Comparison of ENCODE assay signal across 12 cellular contexts in the genomic region with DNA sequence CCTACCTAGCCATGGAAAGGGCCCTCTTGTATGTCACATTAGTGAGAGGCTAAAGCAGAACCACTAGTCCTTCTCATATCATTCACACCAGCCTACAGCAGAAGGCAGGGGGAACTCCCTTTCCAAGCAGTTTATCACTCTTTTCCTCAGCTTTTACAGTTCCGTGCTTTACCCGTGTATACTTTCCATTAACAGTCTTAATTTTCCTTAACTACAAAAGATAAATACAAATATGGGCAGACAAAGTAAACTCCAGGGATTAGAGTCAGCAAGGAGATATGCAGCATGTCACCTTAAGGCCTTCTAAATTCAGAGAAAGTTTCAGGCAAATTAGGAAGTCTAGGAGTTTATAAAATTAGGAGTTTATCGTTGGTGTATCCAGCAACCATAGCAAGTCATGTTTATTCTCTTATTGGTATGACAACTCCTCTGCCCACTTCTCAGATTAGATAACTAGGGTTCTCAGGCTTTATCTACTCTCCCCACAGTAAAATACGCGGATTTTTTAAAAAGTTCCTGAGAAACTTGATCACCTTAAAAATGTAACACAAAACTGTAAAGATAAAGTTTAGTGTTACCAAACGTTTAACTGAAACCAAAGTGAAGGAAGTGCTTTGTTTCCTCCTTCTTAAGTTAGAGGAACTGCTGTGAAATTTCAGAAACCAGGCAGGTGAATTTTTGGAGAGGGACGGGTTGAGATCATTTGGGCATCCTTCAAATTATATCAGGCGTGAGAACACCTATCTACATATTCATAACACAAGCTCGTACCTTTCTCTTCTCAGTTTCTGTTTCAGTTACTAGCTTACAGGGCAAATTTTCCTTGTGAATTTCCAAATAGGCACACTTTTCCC. TPM values are rescaled to one million over a fixed set of nuclear protein-coding genes. Genes with fewer than 3 reads are reported as not detected.
DNase-seq lines count a peak whose midpoint lies in the region; ATAC-seq and TF ChIP-seq lines count a peak whose summit lies in the region.
"Had no signal": no experiment of that assay in that cellular context is flagged by ENCODE, and none has a peak within 500 bp of the region (broad histone marks: within the 10 kb centered on the region; RNA-seq: fewer than 3 reads in every experiment).

No MANE protein-coding gene starts in this region.

- no peaks in the 10 kb centered on the region for H3K9me3 ChIP-seq in duodenal mucosa (ENCODE audit: control insufficient read depth in 1 of 2, low read length in 2 of 2)
- H3K9me3 ChIP-seq: gastroesophageal sphincter, SJSA1 had no signal

- peak overlapping the region; percentile 47 for H3K4me2 ChIP-seq in KMS-11

- H3K9ac ChIP-seq in KMS-11 = no peak overlapping the region
- peak overlapping the region; percentile 22 to 33 for H3K9ac ChIP-seq in duodenal mucosa (ENCODE audit: low read depth in 1 of 2, low read length in 2 of 2)

- H3K27ac Mint-ChIP-seq in stimulated activated naive B cell treated with anti-CD40 and anti-IgM and Interleukin-4, amounts not matched to agents 10 μg/mL and 1 μg/mL and 100 μg/mL, for 72 hours = peak overlapping the region; percentile 14
- no peak overlapping the region for H3K27ac Mint-ChIP-seq in chondrocyte (ENCODE audit: unreplicated experiment)

- no peak for ATAC-seq in stimulated activated naive B cell treated with anti-CD40 and anti-IgM and Interleukin-4, amounts not matched to agents 10 μg/mL and 1 μg/mL and 100 μg/mL, for 72 hours (replicated peaks)
- ATAC-seq in HG02938 (IDR thresholded peaks at IDR 0.05; ENCODE audit: unreplicated experiment) = no peak

- DNase-seq in NCI-H345 (lab: John Stamatoyannopoulos, UW) (peak; percentile 44), NCI-H345 treated with DMSO at 0.1 percent for 48 hours (lab: John Stamatoyannopoulos, UW; ENCODE audit: unreplicated experiment) (no peak), chondrocyte (ENCODE audit: low spot score) (no peak), NCI-H774 (lab: John Stamatoyannopoulos, UW) (no peak)
- DNase-seq in stimulated activated naive B cell treated with anti-CD40 and anti-IgM and Interleukin-4, amounts not matched to agents 10 μg/mL and 1 μg/mL and 100 μg/mL, for 72 hours = no peak
- DNase-seq: GF-D8, NCI-H1694 treated with DMSO at 0.1 percent for 48 hours had no signal

- H3K27me3 ChIP-seq in KMS-11 (ENCODE audit: insufficient read depth, low read depth) (no peaks in the 10 kb centered on the region), duodenal mucosa (ENCODE audit: control insufficient read depth in 1 of 2, insufficient read depth in 2 of 2, low read length in 2 of 2) (no peaks in the 10 kb centered on the region)
- H3K27me3 ChIP-seq: gastroesophageal sphincter, SJSA1 had no signal

- H3K9me3 Mint-ChIP-seq in stimulated activated naive B cell treated with anti-CD40 and anti-IgM and Interleukin-4, amounts not matched to agents 10 μg/mL and 1 μg/mL and 100 μg/mL, for 72 hours = no peaks in the 10 kb centered on the region
- H3K9me3 Mint-ChIP-seq in chondrocyte (ENCODE audit: low read depth) = no peaks in the 10 kb centered on the region

- no peak overlapping the region for H3K4me3 Mint-ChIP-seq in stimulated activated naive B cell treated with anti-CD40 and anti-IgM and Interleukin-4, amounts not matched to agents 10 μg/mL and 1 μg/mL and 100 μg/mL, for 72 hours
- H3K4me3 Mint-ChIP-seq in chondrocyte (ENCODE audit: unreplicated experiment) = no peak overlapping the region

- peaks cover 6 to 10% of the 10 kb centered on the region in 2 donors for H3K4me1 Mint-ChIP-seq in stimulated activated naive B cell treated with anti-CD40 and anti-IgM and Interleukin-4, amounts not matched to agents 10 μg/mL and 1 μg/mL and 100 μg/mL, for 72 hours
- H3K4me1 Mint-ChIP-seq in chondrocyte (ENCODE audit: low read depth) = peaks cover 2% of the 10 kb centered on the region

- H3K27ac ChIP-seq in KMS-11 (no peak overlapping the region), duodenal mucosa (ENCODE audit: low read depth, low read length) (no peak overlapping the region)
- H3K27ac ChIP-seq: gastroesophageal sphincter, SJSA1 had no signal

- no peaks in the 10 kb centered on the region for H3K79me2 ChIP-seq in KMS-11 (ENCODE audit: insufficient read depth, low read depth)

- H3K36me3 Mint-ChIP-seq in stimulated activated naive B cell treated with anti-CD40 and anti-IgM and Interleukin-4, amounts not matched to agents 10 μg/mL and 1 μg/mL and 100 μg/mL, for 72 hours = peaks cover 0 to 2% of the 10 kb centered on the region in 2 donors
- no peaks in the 10 kb centered on the region for H3K36me3 Mint-ChIP-seq in chondrocyte (ENCODE audit: low read depth)

- TF ChIP-seq CTCF in KMS-11 (conservative IDR thresholded peaks at IDR 0.05; ENCODE audit: low read depth, low read length) (no peak), chondrocyte (IDR thresholded peaks at IDR 0.05) (no peak)

- H3K4me3 ChIP-seq in KMS-11 (IDR thresholded peaks at IDR 0.05; ENCODE audit: insufficient read depth, low read depth, low read length) (no peak overlapping the region), duodenal mucosa (ENCODE audit: low read depth in 1 of 2, low read length in 2 of 2) (peak overlapping the region; percentile 31 to 50)
- H3K4me3 ChIP-seq: gastroesophageal sphincter, SJSA1 had no signal

- peaks cover 0 to 10% of the 10 kb centered on the region in 2 donors for H3K27me3 Mint-ChIP-seq in stimulated activated naive B cell treated with anti-CD40 and anti-IgM and Interleukin-4, amounts not matched to agents 10 μg/mL and 1 μg/mL and 100 μg/mL, for 72 hours
- peaks cover 23% of the 10 kb centered on the region for H3K27me3 Mint-ChIP-seq in chondrocyte (ENCODE audit: low read depth)

- no peaks in the 10 kb centered on the region for H3K36me3 ChIP-seq in KMS-11 (ENCODE audit: insufficient read depth)
- no peaks in the 10 kb centered on the region for H3K36me3 ChIP-seq in duodenal mucosa (ENCODE audit: control insufficient read depth in 1 of 2, insufficient read depth in 2 of 2, low read length in 2 of 2)
- H3K36me3 ChIP-seq: gastroesophageal sphincter, SJSA1 had no signal

- H3K4me1 ChIP-seq in KMS-11 (ENCODE audit: low read depth, poor library complexity, severe bottlenecking) (peaks cover 18% of the 10 kb centered on the region), duodenal mucosa (ENCODE audit: control insufficient read depth in 1 of 2, insufficient read depth in 2 of 2, low read length in 2 of 2) (peaks cover 20 to 31% of the 10 kb centered on the region in 2 donors)
- H3K4me1 ChIP-seq: gastroesophageal sphincter, SJSA1 had no signal

- H4K20me1 ChIP-seq in KMS-11 (ENCODE audit: insufficient read depth) = no peaks in the 10 kb centered on the region

- H2AFZ ChIP-seq in KMS-11 (ENCODE audit: low read depth) = 0 out of 2 replicates have a peak overlapping the region, but pooled peaks have one; percentile 0

RNA-seq across cellular contexts. Expression of gene SLC19A2, which starts 42.7 kb away (rescaled TPM):
- 3.8 to 5.8 TPM (median 4.9 TPM) in 3 replicates for total RNA-seq in chondrocyte

RNA-seq across cellular contexts. Expression of gene F5, which starts 57.8 kb away (rescaled TPM):
- not detected in 3 replicates for total RNA-seq in chondrocyte
- total RNA-seq: SJSA1 had no signal
